ENCODE assay signal across 11 cellular contexts in the genomic region with DNA sequence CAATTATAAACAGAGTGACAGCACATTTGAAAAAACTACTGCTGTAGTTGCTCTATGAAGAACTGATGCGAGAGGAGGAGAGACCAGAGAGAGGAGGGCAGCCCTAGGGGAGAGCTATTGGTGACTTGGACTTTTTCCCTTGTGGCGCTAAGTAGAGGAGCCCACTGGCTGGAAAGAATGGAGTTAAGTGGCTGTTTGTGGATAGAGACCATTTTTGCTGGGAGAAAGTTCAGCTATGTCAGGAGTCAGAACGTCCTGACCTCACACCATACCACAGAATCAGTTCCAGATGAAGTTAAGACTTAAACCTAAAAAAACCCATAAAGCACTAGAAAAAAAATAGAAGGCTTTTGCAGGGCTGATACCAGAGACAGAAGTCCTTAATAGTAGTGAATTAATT. TPM values are rescaled to one million over a fixed set of nuclear protein-coding genes. Genes with fewer than 3 reads are reported as not detected.
A peak's percentile ranks its signal among the peaks of the same experiment; 100 is the strongest.
DNase-seq lines count a peak whose midpoint lies in the region; ATAC-seq and TF ChIP-seq lines count a peak whose summit lies in the region.
"Had no signal": no experiment of that assay in that cellular context is flagged by ENCODE, and none has a peak within 500 bp of the region (broad histone marks: within the 10 kb centered on the region; RNA-seq: fewer than 3 reads in every experiment).

No MANE protein-coding gene starts in this region.

- CTCF ChIA-PET in SK-N-SH (lab: Yijun Ruan, JAX) = interaction anchor here (1.4 to 4.4 kb wide), 4 partner anchors 29 to 130 kb away, joined by 7 to 22 read pairs (median 12); no protein-coding TSS in a partner anchor
- CTCF ChIA-PET in activated CD4-positive, alpha-beta memory T cell treated with anti-CD3 and anti-CD28 coated beads for 36 hours (lab: Charles Lee) = interaction anchor here (0.6 to 5.5 kb wide), 8 partner anchors 29 to 131 kb away, joined by 3 to 50 read pairs (median 4); partner anchors contain the start of genes MPDU1, TMEM102, TNFSF12 and TNFSF13

- peak overlapping the region; percentile 100; the same call in 1 of the 2 replicates for H3K9ac ChIP-seq in SK-N-SH

- no peaks in the 10 kb centered on the region for H3K9me3 ChIP-seq in SK-N-SH

- H3K9me3 Mint-ChIP-seq in activated CD4-positive, alpha-beta memory T cell treated with anti-CD3 and anti-CD28 coated beads for 36 hours = no peaks in the 10 kb centered on the region
- H3K9me3 Mint-ChIP-seq in stimulated activated naive CD8-positive, alpha-beta T cell treated with anti-CD3 and anti-CD28 coated beads, Interleukin-15, amount 100 ng/mL, for 72 hours = no peaks in the 10 kb centered on the region

- H3F3A ChIP-seq in SK-N-SH (replicated peaks; ENCODE audit: insufficient read depth) = peaks cover 7% of the 10 kb centered on the region

- ATAC-seq in SK-N-SH treated with all-trans-retinoic acid at 6 μM for 48 hours (no peak), GM18907 (IDR thresholded peaks at IDR 0.05; ENCODE audit: unreplicated experiment) (no peak)
- ATAC-seq in stimulated activated naive CD8-positive, alpha-beta T cell treated with anti-CD3 and anti-CD28 coated beads, Interleukin-15, amount 100 ng/mL, for 72 hours = no peak

- POLR2A ChIA-PET in SK-N-SH (lab: Yijun Ruan, JAX) = no interaction called here
- POLR2A ChIA-PET in activated CD4-positive, alpha-beta memory T cell treated with anti-CD3 and anti-CD28 coated beads for 36 hours (lab: Charles Lee) = interaction anchor here (0.9 to 4.7 kb wide), 8 partner anchors 10 to 88 kb away, joined by 3 to 25 read pairs (median 4); partner anchors contain the start of gene TMEM102

- WGBS in SK-N-SH (ENCODE audit: low lambda C conversion rate) = 59% methylated on average over 3 of the region's 3 CpGs

- H3K36me3 ChIP-seq in SK-N-SH (replicated peaks in 1 of 2; ENCODE audit: control insufficient read depth in 1 of 2, insufficient read depth in 2 of 2, low read length in 1 of 2) = peaks cover 3 to 9% of the 10 kb centered on the region in 2 experiments

- peak overlapping the region; percentile 76 for H3K27ac Mint-ChIP-seq in activated CD4-positive, alpha-beta memory T cell treated with anti-CD3 and anti-CD28 coated beads for 36 hours
- peak overlapping the region in 1 of 2 donors; percentile 28 for H3K27ac Mint-ChIP-seq in stimulated activated naive CD8-positive, alpha-beta T cell treated with anti-CD3 and anti-CD28 coated beads, Interleukin-15, amount 100 ng/mL, for 72 hours

- H3K79me2 ChIP-seq in SK-N-SH (ENCODE audit: insufficient read depth) = peaks cover 82% of the 10 kb centered on the region

- H3K27me3 ChIP-seq in SK-N-SH (ENCODE audit: insufficient read depth) = no peaks in the 10 kb centered on the region

- intact Hi-C loops in activated CD4-positive, alpha-beta memory T cell treated with anti-CD3 and anti-CD28 coated beads for 36 hours (cut with micrococcal nuclease) = no loop called here

- H3K4me3 Mint-ChIP-seq in activated CD4-positive, alpha-beta memory T cell treated with anti-CD3 and anti-CD28 coated beads for 36 hours = peak overlapping the region; percentile 98
- peak overlapping the region; percentile 76 to 78 for H3K4me3 Mint-ChIP-seq in stimulated activated naive CD8-positive, alpha-beta T cell treated with anti-CD3 and anti-CD28 coated beads, Interleukin-15, amount 100 ng/mL, for 72 hours

- no peak for TF ChIP-seq EP300 in SK-N-SH (IDR thresholded peaks at IDR 0.05; ENCODE audit: borderline replicate concordance in 1 of 2, low read depth in 1 of 2, low read length in 1 of 2)

- peak overlapping the region; percentile 85 to 100; a peak in 3 of 4 replicates for H3K4me3 ChIP-seq in SK-N-SH (ENCODE audit: low read depth in 2 of 2, low read length in 1 of 2)

- peak overlapping the region in 1 of 2 experiments; percentile 33; a peak in 1 of 4 replicates for H3K27ac ChIP-seq in SK-N-SH (ENCODE audit: low read depth in 2 of 2, low read length in 1 of 2)

- H4K20me1 ChIP-seq in SK-N-SH (ENCODE audit: insufficient read depth) = peaks cover 65% of the 10 kb centered on the region

- peaks cover 35% of the 10 kb centered on the region for H3K36me3 Mint-ChIP-seq in activated CD4-positive, alpha-beta memory T cell treated with anti-CD3 and anti-CD28 coated beads for 36 hours

- H3K4me1 Mint-ChIP-seq in activated CD4-positive, alpha-beta memory T cell treated with anti-CD3 and anti-CD28 coated beads for 36 hours (ENCODE audit: low read depth) = peaks cover 70% of the 10 kb centered on the region
- peaks cover 80% of the 10 kb centered on the region for H3K4me1 Mint-ChIP-seq in stimulated activated naive CD8-positive, alpha-beta T cell treated with anti-CD3 and anti-CD28 coated beads, Interleukin-15, amount 100 ng/mL, for 72 hours

- TF ChIP-seq CTCF in SK-N-SH (IDR thresholded peaks at IDR 0.05) = no peak

- no peaks in the 10 kb centered on the region for H3K9me2 ChIP-seq in SK-N-SH

- H3K4me1 ChIP-seq in SK-N-SH (ENCODE audit: control insufficient read depth in 1 of 2, insufficient read depth in 2 of 2, low read depth in 1 of 2, low read length in 1 of 2) = peaks cover 26 to 34% of the 10 kb centered on the region in 2 experiments

- no peak for DNase-seq in SK-N-SH
- no peak for DNase-seq in activated CD4-positive, alpha-beta memory T cell treated with anti-CD3 and anti-CD28 coated beads for 36 hours
- DNase-seq in glomerular visceral epithelial cell (ENCODE audit: extremely low spot score) = peak; percentile 18
- no peak for DNase-seq in stimulated activated naive CD8-positive, alpha-beta T cell treated with anti-CD3 and anti-CD28 coated beads, Interleukin-15, amount 100 ng/mL, for 72 hours
- no peak for DNase-seq in DMS 273 treated with DMSO at 0.1 percent for 48 hours (lab: John Stamatoyannopoulos, UW)
- DNase-seq in cerebellum (ENCODE audit: low spot score) = no peak
- DNase-seq: ACHN had no signal

- no peaks in the 10 kb centered on the region for H3K27me3 Mint-ChIP-seq in activated CD4-positive, alpha-beta memory T cell treated with anti-CD3 and anti-CD28 coated beads for 36 hours
- no peaks in the 10 kb centered on the region for H3K27me3 Mint-ChIP-seq in stimulated activated naive CD8-positive, alpha-beta T cell treated with anti-CD3 and anti-CD28 coated beads, Interleukin-15, amount 100 ng/mL, for 72 hours

- H3K4me2 ChIP-seq in SK-N-SH = peak overlapping the region; percentile 90

- TF ChIP-seq RAD21 in SK-N-SH (IDR thresholded peaks at IDR 0.05; ENCODE audit: low read length) = no peak

- no peak overlapping the region; the same call in 1 of the 2 replicates for H2AFZ ChIP-seq in SK-N-SH (ENCODE audit: low read depth)

TF ChIP-seq in SK-N-SH, 30 proteins besides CTCF, POLR2A, EP300 and RAD21:
- TF ChIP-seq TCF12 (IDR thresholded peaks at IDR 0.05) = no peak
- no peak for TF ChIP-seq USF1 (IDR thresholded peaks at IDR 0.05; ENCODE audit: borderline replicate concordance, low read depth)
- no peak for TF ChIP-seq GATA2 (CRISPR knock-in tag; IDR thresholded peaks at IDR 0.05)
- TF ChIP-seq POLR2AphosphoS5 (IDR thresholded peaks at IDR 0.05; ENCODE audit: low read depth, low read length) = no peak
- TF ChIP-seq FOSL2 (IDR thresholded peaks at IDR 0.05; ENCODE audit: borderline replicate concordance, low read depth) = no peak

TF ChIP-seq in SK-N-SH treated with all-trans-retinoic acid at 6 μM for 48 hours, 23 proteins besides CTCF, POLR2A, EP300 and RAD21 (continues in another document):
- TF ChIP-seq TOX (CRISPR knock-in tag; IDR thresholded peaks at IDR 0.05; ENCODE audit: borderline replicate concordance) (no peak), ZNF8 (CRISPR knock-in tag; IDR thresholded peaks at IDR 0.05) (no peak)

RNA-seq across cellular contexts. Expression of gene POLR2A, which starts 2.0 kb away (rescaled TPM):
- 19.0 and 37.3 TPM in 2 replicates for polyA plus RNA-seq in SK-N-SH (2012; rRNA removed)
- 16.7 and 21.1 TPM in 2 replicates for polyA plus RNA-seq in SK-N-SH (2012; cell fraction: cytosol; rRNA removed)
- 90.5 and 92.5 TPM in 2 replicates for polyA plus RNA-seq in SK-N-SH (2012; cell fraction: nucleus; rRNA removed)
- total RNA-seq in activated CD4-positive, alpha-beta memory T cell treated with anti-CD3 and anti-CD28 coated beads for 36 hours = 100 to 1,000 TPM; 180 to 187 TPM
- total RNA-seq in cerebellum = 79.8 TPM

RNA-seq across cellular contexts. Expression of gene SLC35G6, which starts 4.9 kb away (rescaled TPM):
- not detected in 2 replicates for polyA plus RNA-seq in SK-N-SH (2012; rRNA removed)
- polyA plus RNA-seq in SK-N-SH (2012; cell fraction: cytosol; rRNA removed) = 0.03 TPM in 1 of 2 replicates, not detected in the other
- polyA plus RNA-seq in SK-N-SH (2012; cell fraction: nucleus; rRNA removed) = not detected in 2 replicates
- not detected for total RNA-seq in activated CD4-positive, alpha-beta memory T cell treated with anti-CD3 and anti-CD28 coated beads for 36 hours
- not detected for total RNA-seq in cerebellum
- total RNA-seq: activated CD8-positive, alpha-beta memory T cell treated with anti-CD3 and anti-CD28 coated beads for 36 hours; renal cortical epithelial cell had no signal

RNA-seq across cellular contexts. Expression of gene ZBTB4, which starts 6.8 kb away (rescaled TPM):
- polyA plus RNA-seq in SK-N-SH (2012; rRNA removed) = 11.4 and 12.8 TPM in 2 replicates
- polyA plus RNA-seq in SK-N-SH (2012; cell fraction: cytosol; rRNA removed) = 9.2 and 12.2 TPM in 2 replicates
- polyA plus RNA-seq in SK-N-SH (2012; cell fraction: nucleus; rRNA removed) = 22.1 and 27.1 TPM in 2 replicates
- total RNA-seq in activated CD4-positive, alpha-beta memory T cell treated with anti-CD3 and anti-CD28 coated beads for 36 hours = 10 to 100 TPM; 16.5 to 16.7 TPM
- total RNA-seq in cerebellum = 17.1 TPM

RNA-seq across cellular contexts. Expression of gene CHRNB1, which starts 41.3 kb away (rescaled TPM):
- 26.8 and 29.7 TPM in 2 replicates for polyA plus RNA-seq in SK-N-SH (2012; rRNA removed)
- polyA plus RNA-seq in SK-N-SH (2012; cell fraction: cytosol; rRNA removed) = 26.0 and 28.7 TPM in 2 replicates
- polyA plus RNA-seq in SK-N-SH (2012; cell fraction: nucleus; rRNA removed) = 5.3 and 6.9 TPM in 2 replicates
- 1 to 10 TPM; 7.7 to 8.5 TPM for total RNA-seq in activated CD4-positive, alpha-beta memory T cell treated with anti-CD3 and anti-CD28 coated beads for 36 hours
- 12.5 TPM for total RNA-seq in cerebellum

RNA-seq across cellular contexts. Expression of gene FGF11, which starts 46.9 kb away (rescaled TPM):
- 1.9 and 2.5 TPM in 2 replicates for polyA plus RNA-seq in SK-N-SH (2012; rRNA removed)
- 1.5 and 1.8 TPM in 2 replicates for polyA plus RNA-seq in SK-N-SH (2012; cell fraction: cytosol; rRNA removed)
- 7.9 and 11.0 TPM in 2 replicates for polyA plus RNA-seq in SK-N-SH (2012; cell fraction: nucleus; rRNA removed)
- total RNA-seq in activated CD4-positive, alpha-beta memory T cell treated with anti-CD3 and anti-CD28 coated beads for 36 hours = 1 to 10 TPM; 1.0 to 2.1 TPM
- total RNA-seq in cerebellum = 7.3 TPM
